In genomic region chr13:112624602-112625430, GRCh38 we compare ENCODE assay signal across 29 cellular contexts.
"Had no signal": no experiment of that assay in that cellular context is flagged by ENCODE, and none has a peak within 500 bp of the region (broad histone marks: within the 10 kb centered on the region; RNA-seq: fewer than 3 reads in every experiment).

No MANE protein-coding gene starts in this region.

- H3K36me3 Mint-ChIP-seq: activated naive CD8-positive, alpha-beta T cell; mesothelial cell of epicardium; naive B cell; stimulated activated naive B cell treated with anti-CD40 and anti-IgM and Interleukin-4, amounts not matched to agents 10 μg/mL and 1 μg/mL and 100 μg/mL, for 72 hours had no signal

- H3K27ac ChIP-seq: colonic mucosa, dorsolateral prefrontal cortex, ovary, sigmoid colon, stomach, thyroid gland had no signal

- H3K9me3 ChIP-seq: colonic mucosa, ovary, sigmoid colon, stomach, thyroid gland had no signal

- H3K4me1 ChIP-seq: colonic mucosa, sigmoid colon, stomach, thyroid gland had no signal

- FAIRE-seq: frontal cortex, islet of Langerhans, small intestine had no signal

- H3K36me3 ChIP-seq: colonic mucosa, ovary, sigmoid colon, stomach, thyroid gland had no signal

- H3K27me3 ChIP-seq: colonic mucosa, ovary, sigmoid colon, thyroid gland had no signal

- H3K27ac Mint-ChIP-seq: activated B cell treated with CpG ODN at 0.5 μM for 24 hours; activated naive CD8-positive, alpha-beta T cell; mesothelial cell of epicardium; nephron progenitor cell; progenitor cell of endocrine pancreas; T-helper 2 cell treated with Interferon-gamma antibody and Interleukin-4, amounts not matched to agents 5 μg/mL and 100 μg/mL, for 36 hours had no signal

- DNase-seq: activated B cell treated with CpG ODN at 0.5 μM for 24 hours; activated CD4-positive, alpha-beta T cell treated with anti-CD3 and anti-CD28 coated beads for 4 hours; activated CD4-positive, alpha-beta T cell treated with anti-CD3 and anti-CD28 coated beads, Interleukin-2, amount 50 U/mL, for 4 hours; activated CD8-positive, alpha-beta memory T cell treated with anti-CD3 and anti-CD28 coated beads for 24 hours; activated effector memory CD4-positive, alpha-beta T cell treated with Interleukin-2 at 50 U/mL for 16 hours; activated naive CD4-positive, alpha-beta T cell treated with Interleukin-2 at 50 U/mL for 16 hours; anterior cingulate cortex; colonic mucosa; dorsolateral prefrontal cortex; effector memory CD4-positive, alpha-beta T cell; left cardiac atrium; mammary epithelial cell; naive B cell; nephron progenitor cell; ovary; sigmoid colon; small intestine; stimulated activated CD4-positive, alpha-beta T cell treated with anti-CD3 and anti-CD28 coated beads, Interleukin-1b, Interleukin-23, amount 100 ng/mL, for 48 hours; stimulated activated CD4-positive, alpha-beta T cell treated with anti-CD3 and anti-CD28 coated beads, Interleukin-4, amount 100 ng/mL, for 4 hours; stimulated activated CD8-positive, alpha-beta memory T cell treated with anti-CD3 and anti-CD28 coated beads, Interleukin-4, amount 100 ng/mL, for 48 hours; stimulated activated naive B cell treated with anti-CD40 and anti-IgM and Interleukin-4, amounts not matched to agents 10 μg/mL and 1 μg/mL and 100 μg/mL, for 72 hours; stomach; thyroid gland had no signal

- H3K4me3 ChIP-seq: colonic mucosa, dorsolateral prefrontal cortex, ovary, sigmoid colon, stomach, thyroid gland had no signal

- H3K9me3 Mint-ChIP-seq: activated B cell treated with CpG ODN at 0.5 μM for 24 hours; mesothelial cell of epicardium; naive B cell; nephron progenitor cell; stimulated activated naive B cell treated with anti-CD40 and anti-IgM and Interleukin-4, amounts not matched to agents 10 μg/mL and 1 μg/mL and 100 μg/mL, for 72 hours; T-helper 2 cell treated with Interferon-gamma antibody and Interleukin-4, amounts not matched to agents 5 μg/mL and 100 μg/mL, for 36 hours had no signal

- H3K4me3 Mint-ChIP-seq: activated B cell treated with CpG ODN at 0.5 μM for 24 hours; activated naive CD8-positive, alpha-beta T cell; mesothelial cell of epicardium; nephron progenitor cell; stimulated activated naive B cell treated with anti-CD40 and anti-IgM and Interleukin-4, amounts not matched to agents 10 μg/mL and 1 μg/mL and 100 μg/mL, for 72 hours; T-helper 2 cell treated with Interferon-gamma antibody and Interleukin-4, amounts not matched to agents 5 μg/mL and 100 μg/mL, for 36 hours had no signal
